23 cellular contexts compared by ENCODE assay signal in the genomic region with DNA sequence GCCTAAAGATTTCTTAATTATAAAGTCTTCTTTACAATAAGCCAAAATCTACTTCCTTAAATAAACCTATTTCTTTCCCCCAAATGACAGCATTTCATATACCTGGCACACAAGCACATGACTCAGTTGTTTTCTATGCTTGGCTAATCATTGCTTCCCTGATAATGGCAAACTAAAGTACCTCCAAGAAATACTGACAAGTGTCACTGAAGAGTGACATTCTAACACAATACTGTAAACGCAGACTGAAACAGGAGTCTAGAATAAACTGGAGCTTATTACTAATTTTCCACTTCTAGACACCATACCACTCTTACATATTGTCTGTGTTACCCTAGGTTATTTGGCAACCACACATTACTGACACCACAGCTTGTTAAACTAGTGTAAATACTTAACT. TPM values are rescaled to one million over a fixed set of nuclear protein-coding genes. Genes with fewer than 3 reads are reported as not detected.
DNase-seq lines count a peak whose midpoint lies in the region; ATAC-seq, FAIRE-seq and TF ChIP-seq lines count a peak whose summit lies in the region.
"Had no signal": no experiment of that assay in that cellular context is flagged by ENCODE, and none has a peak within 500 bp of the region (broad histone marks: within the 10 kb centered on the region; RNA-seq: fewer than 3 reads in every experiment).

No MANE protein-coding gene starts in this region.

- H3K36me3 ChIP-seq in lung (ENCODE audit: control insufficient read depth in 2 of 2, insufficient read depth in 2 of 2, low read length in 2 of 2) (peaks cover 18 to 25% of the 10 kb centered on the region in 2 donors), psoas muscle (ENCODE audit: insufficient read depth in 1 of 2, low read depth in 1 of 2) (peaks cover 14 to 100% of the 10 kb centered on the region in 2 donors), adrenal gland (replicated peaks in 1 of 2) (peaks cover 0 to 54% of the 10 kb centered on the region in 2 donors)
- H3K36me3 ChIP-seq: ovary had no signal

- FAIRE-seq in GM12892 (lab: Jason Lieb, UNC), result no peak

- whole genome bisulfite sequencing in lung, 2 donors, result 70 to 83% methylated on average over 1 of the region's 1 CpG
- 73 to 87% (median 85%) methylated on average over 1 of the region's 1 CpG for WGBS in psoas muscle, 3 donors
- 89 to 100% (median 95%) methylated on average over 1 of the region's 1 CpG for WGBS in adrenal gland, 4 donors

- no peak overlapping the region for H3K27ac ChIP-seq in CD4-positive, alpha-beta T cell (ENCODE audit: low read depth, low read length)
- H3K27ac ChIP-seq in lung (ENCODE audit: low read depth in 1 of 2, low read length in 1 of 2), result no peak overlapping the region
- H3K27ac ChIP-seq in psoas muscle, result no peak overlapping the region
- H3K27ac ChIP-seq in adrenal gland, result no peak overlapping the region
- H3K27ac ChIP-seq: 22Rv1, ovary had no signal

- H3K4me3 Mint-ChIP-seq in T-helper 1 cell treated with Interleukin-12 subunit alpha and Interleukin-12 subunit beta and Interleukin-4 antibody, amounts not matched to agents 30 μg/mL and 1 μg/mL, for 36 hours, result no peak overlapping the region
- H3K4me3 Mint-ChIP-seq in CD4-positive, alpha-beta T cell, result no peak overlapping the region
- no peak overlapping the region for H3K4me3 Mint-ChIP-seq in activated CD8-positive, alpha-beta T cell treated with anti-CD3 and anti-CD28 coated beads, Interleukin-2, amount 10 ng/mL, durations not matched to agents 7 days and 5 days
- H3K4me3 Mint-ChIP-seq: activated B cell treated with CpG ODN at 0.5 μM for 24 hours; activated naive CD8-positive, alpha-beta T cell treated with anti-CD3 and anti-CD28 coated beads, Interleukin-2, amount 10 ng/mL, durations not matched to agents 7 days and 5 days; CD8-positive, alpha-beta T cell; HFFc6; naive B cell had no signal

- no peaks in the 10 kb centered on the region for H3K27me3 ChIP-seq in CD4-positive, alpha-beta T cell (ENCODE audit: control insufficient read depth, insufficient read depth, low read length)
- H3K27me3 ChIP-seq in lung (ENCODE audit: control insufficient read depth, insufficient read depth) (no peaks in the 10 kb centered on the region), psoas muscle (ENCODE audit: insufficient read depth in 3 of 3, low read length in 2 of 3) (no peaks in the 10 kb centered on the region), adrenal gland (no peaks in the 10 kb centered on the region)
- H3K27me3 ChIP-seq: ovary, right atrium auricular region had no signal

- H3K27ac Mint-ChIP-seq in T-helper 1 cell treated with Interleukin-12 subunit alpha and Interleukin-12 subunit beta and Interleukin-4 antibody, amounts not matched to agents 30 μg/mL and 1 μg/mL, for 36 hours, result peak overlapping the region; percentile 26
- peak overlapping the region; percentile 41 for H3K27ac Mint-ChIP-seq in CD4-positive, alpha-beta T cell
- H3K27ac Mint-ChIP-seq in activated CD8-positive, alpha-beta T cell treated with anti-CD3 and anti-CD28 coated beads, Interleukin-2, amount 10 ng/mL, durations not matched to agents 7 days and 5 days, result peak overlapping the region; percentile 14
- H3K27ac Mint-ChIP-seq: activated B cell treated with CpG ODN at 0.5 μM for 24 hours; activated naive CD8-positive, alpha-beta T cell treated with anti-CD3 and anti-CD28 coated beads, Interleukin-2, amount 10 ng/mL, durations not matched to agents 7 days and 5 days; CD8-positive, alpha-beta T cell had no signal

- POLR2A ChIA-PET in CD4-positive, alpha-beta T cell (lab: Charles Lee), result interaction anchor here (1.2 kb wide), 1 partner anchor 11 kb away, joined by 3 read pairs; no protein-coding TSS in a partner anchor
- POLR2A ChIA-PET in activated CD8-positive, alpha-beta T cell treated with anti-CD3 and anti-CD28 coated beads, Interleukin-2, amount 10 ng/mL, durations not matched to agents 7 days and 5 days (lab: Charles Lee), result interaction anchor here (0.6 kb wide), 1 partner anchor 15 kb away, joined by 3 read pairs; no protein-coding TSS in a partner anchor

- intact Hi-C loops in CD4-positive, alpha-beta T cell (cut with DNase I, micrococcal nuclease), result loop anchor here in 1 of 2 experiments (10.0 kb wide), 1 partner anchor 46 kb away; no protein-coding TSS in a partner anchor
- intact Hi-C loops in psoas muscle (cut with DNase I) (no loop called here), adrenal gland (cut with DNase I) (no loop called here)

- peaks cover 36% of the 10 kb centered on the region for H3K4me1 Mint-ChIP-seq in T-helper 1 cell treated with Interleukin-12 subunit alpha and Interleukin-12 subunit beta and Interleukin-4 antibody, amounts not matched to agents 30 μg/mL and 1 μg/mL, for 36 hours (ENCODE audit: low read depth)
- peaks cover 77% of the 10 kb centered on the region for H3K4me1 Mint-ChIP-seq in CD4-positive, alpha-beta T cell (ENCODE audit: low read depth)
- peaks cover 45% of the 10 kb centered on the region for H3K4me1 Mint-ChIP-seq in activated CD8-positive, alpha-beta T cell treated with anti-CD3 and anti-CD28 coated beads, Interleukin-2, amount 10 ng/mL, durations not matched to agents 7 days and 5 days (ENCODE audit: low read depth)

- no peaks in the 10 kb centered on the region for H3K27me3 Mint-ChIP-seq in T-helper 1 cell treated with Interleukin-12 subunit alpha and Interleukin-12 subunit beta and Interleukin-4 antibody, amounts not matched to agents 30 μg/mL and 1 μg/mL, for 36 hours (ENCODE audit: low read depth)
- no peaks in the 10 kb centered on the region for H3K27me3 Mint-ChIP-seq in CD4-positive, alpha-beta T cell
- H3K27me3 Mint-ChIP-seq in activated CD8-positive, alpha-beta T cell treated with anti-CD3 and anti-CD28 coated beads, Interleukin-2, amount 10 ng/mL, durations not matched to agents 7 days and 5 days (ENCODE audit: low read depth), result no peaks in the 10 kb centered on the region
- H3K27me3 Mint-ChIP-seq: activated B cell treated with CpG ODN at 0.5 μM for 24 hours; activated naive CD8-positive, alpha-beta T cell treated with anti-CD3 and anti-CD28 coated beads, Interleukin-2, amount 10 ng/mL, durations not matched to agents 7 days and 5 days; naive B cell had no signal

- ATAC-seq in CD4-positive, alpha-beta T cell (ENCODE audit: poor library complexity), result no peak
- no peak for ATAC-seq in activated CD8-positive, alpha-beta T cell treated with anti-CD3 and anti-CD28 coated beads, Interleukin-2, amount 10 ng/mL, durations not matched to agents 7 days and 5 days
- ATAC-seq in lung (ENCODE audit: insufficient read depth, low FRiP score), result peak; percentile 11
- ATAC-seq in psoas muscle, result no peak
- ATAC-seq: CD8-positive, alpha-beta T cell; Right ventricle myocardium inferior had no signal

- TF ChIP-seq CTCF in CD4-positive, alpha-beta T cell (IDR thresholded peaks at IDR 0.05), result no peak
- TF ChIP-seq CTCF in lung (IDR thresholded peaks at IDR 0.05; ENCODE audit: control extremely low read depth, extremely low read depth) (no peak), psoas muscle (IDR thresholded peaks at IDR 0.05) (no peak), adrenal gland (IDR thresholded peaks at IDR 0.05) (no peak)

- TF ChIP-seq POLR2A in adrenal gland (IDR thresholded peaks at IDR 0.05) (no peak), GM12892 (IDR thresholded peaks at IDR 0.05; ENCODE audit: low read depth, low read length) (no peak)

- DNase-seq in T-helper 1 cell (no peak), lung (ENCODE audit: low spot score) (no peak), psoas muscle (no peak), adrenal gland (no peak), GM12892 (ENCODE audit: insufficient read length) (no peak)
- DNase-seq in CD4-positive, alpha-beta T cell, result no peak
- DNase-seq in activated CD8-positive, alpha-beta T cell treated with anti-CD3 and anti-CD28 coated beads, Interleukin-2, amount 10 ng/mL, durations not matched to agents 7 days and 5 days, result no peak
- DNase-seq: activated B cell treated with CpG ODN at 0.5 μM for 24 hours; activated naive CD8-positive, alpha-beta T cell treated with anti-CD3 and anti-CD28 coated beads, Interleukin-2, amount 10 ng/mL, durations not matched to agents 7 days and 5 days; CD8-positive, alpha-beta T cell; GDM1; HFFc6; KG1; mesendoderm; naive B cell; NCI-H1436 treated with DMSO at 0.1 percent for 48 hours; ovary; stimulated activated CD4-positive, alpha-beta T cell treated with anti-CD3 and anti-CD28 coated beads, Interleukin-4, amount 100 ng/mL, for 1 hour; stimulated activated naive CD4-positive, alpha-beta T cell had no signal

- CTCF ChIA-PET in CD4-positive, alpha-beta T cell (lab: Charles Lee), result no interaction called here
- CTCF ChIA-PET in activated CD8-positive, alpha-beta T cell treated with anti-CD3 and anti-CD28 coated beads, Interleukin-2, amount 10 ng/mL, durations not matched to agents 7 days and 5 days (lab: Charles Lee), result interaction anchor here (1.5 kb wide), 1 partner anchor 11 kb away, joined by 4 read pairs; no protein-coding TSS in a partner anchor

- peaks cover 49% of the 10 kb centered on the region for H3K36me3 Mint-ChIP-seq in T-helper 1 cell treated with Interleukin-12 subunit alpha and Interleukin-12 subunit beta and Interleukin-4 antibody, amounts not matched to agents 30 μg/mL and 1 μg/mL, for 36 hours (ENCODE audit: low read depth)
- peaks cover 95% of the 10 kb centered on the region for H3K36me3 Mint-ChIP-seq in CD4-positive, alpha-beta T cell (ENCODE audit: low read depth)
- H3K36me3 Mint-ChIP-seq in activated CD8-positive, alpha-beta T cell treated with anti-CD3 and anti-CD28 coated beads, Interleukin-2, amount 10 ng/mL, durations not matched to agents 7 days and 5 days (ENCODE audit: low read depth), result peaks cover 81% of the 10 kb centered on the region

- no peak overlapping the region for H3K4me3 ChIP-seq in lung
- no peak overlapping the region for H3K4me3 ChIP-seq in psoas muscle
- H3K4me3 ChIP-seq in adrenal gland, result no peak overlapping the region
- H3K4me3 ChIP-seq: ovary, right atrium auricular region had no signal

- no peaks in the 10 kb centered on the region for H3K9me3 Mint-ChIP-seq in T-helper 1 cell treated with Interleukin-12 subunit alpha and Interleukin-12 subunit beta and Interleukin-4 antibody, amounts not matched to agents 30 μg/mL and 1 μg/mL, for 36 hours
- no peaks in the 10 kb centered on the region for H3K9me3 Mint-ChIP-seq in CD4-positive, alpha-beta T cell
- H3K9me3 Mint-ChIP-seq in activated CD8-positive, alpha-beta T cell treated with anti-CD3 and anti-CD28 coated beads, Interleukin-2, amount 10 ng/mL, durations not matched to agents 7 days and 5 days (ENCODE audit: insufficient read depth), result no peaks in the 10 kb centered on the region
- H3K9me3 Mint-ChIP-seq: activated B cell treated with CpG ODN at 0.5 μM for 24 hours; activated naive CD8-positive, alpha-beta T cell treated with anti-CD3 and anti-CD28 coated beads, Interleukin-2, amount 10 ng/mL, durations not matched to agents 7 days and 5 days; CD8-positive, alpha-beta T cell; HFFc6; naive B cell had no signal

- H3K4me1 ChIP-seq in lung (ENCODE audit: control insufficient read depth in 2 of 2, insufficient read depth in 2 of 2, low read length in 2 of 2) (peaks cover 1 to 21% of the 10 kb centered on the region in 2 donors), psoas muscle (peaks cover 47% of the 10 kb centered on the region), adrenal gland (replicated peaks in 1 of 2) (peaks cover 4 to 22% of the 10 kb centered on the region in 2 donors)

- no peaks in the 10 kb centered on the region for H3K9me3 ChIP-seq in CD4-positive, alpha-beta T cell (ENCODE audit: control insufficient read depth, low read length)
- no peaks in the 10 kb centered on the region for H3K9me3 ChIP-seq in lung (ENCODE audit: control insufficient read depth in 2 of 2, insufficient read depth in 1 of 2, low read length in 1 of 2)
- no peaks in the 10 kb centered on the region for H3K9me3 ChIP-seq in psoas muscle
- H3K9me3 ChIP-seq in adrenal gland (replicated peaks in 1 of 3), result no peaks in the 10 kb centered on the region
- H3K9me3 ChIP-seq: ovary, right atrium auricular region had no signal

RNA-seq across cellular contexts. Expression of gene SYNCRIP, which starts 14.3 kb away (rescaled TPM):
- 10 to 100 TPM; 53.2 to 58.3 TPM for total RNA-seq in CD4-positive, alpha-beta T cell
- 100 to 1,000 TPM; 136 to 137 TPM for total RNA-seq in activated CD8-positive, alpha-beta T cell treated with anti-CD3 and anti-CD28 coated beads, Interleukin-2, amount 10 ng/mL, durations not matched to agents 7 days and 5 days
- total RNA-seq in lung, result 10 to 100 TPM; 72.6 to 84.5 TPM
- polyA plus RNA-seq in lung, result 10 to 100 TPM; 35.4 to 55.1 TPM
- 100 to 1,000 TPM in 2 of 4 donors, 10 to 100 TPM in 2; 59.1 to 122 (median 96.1) TPM for total RNA-seq in psoas muscle
- 10 to 100 TPM; 34.8 to 70.3 (median 59.5) TPM for polyA plus RNA-seq in psoas muscle
- total RNA-seq in adrenal gland, result 100 to 1,000 TPM in 1 of 8 donors, 10 to 100 TPM in 7; 28.2 to 103 (median 54.9) TPM
- polyA plus RNA-seq in adrenal gland, result 100 to 1,000 TPM in 1 of 3 donors, 10 to 100 TPM in 2; 21.9 to 173 (median 28.2) TPM
- polyA plus RNA-seq in GM12892 (2012; ENCODE audit: missing spikeins), result 95.0 TPM

RNA-seq across cellular contexts. Expression of gene SNX14, which starts 34.7 kb away (rescaled TPM):
- 10 to 100 TPM; 30.8 to 31.5 TPM for total RNA-seq in CD4-positive, alpha-beta T cell
- 10 to 100 TPM; 50.1 to 50.3 TPM for total RNA-seq in activated CD8-positive, alpha-beta T cell treated with anti-CD3 and anti-CD28 coated beads, Interleukin-2, amount 10 ng/mL, durations not matched to agents 7 days and 5 days
- total RNA-seq in lung (100 to 1,000 TPM in 1 of 2 donors, 10 to 100 TPM in 1; 68.6 to 171 TPM), psoas muscle (10 to 100 TPM; 13.4 to 17.5 (median 14.6) TPM), adrenal gland (100 to 1,000 TPM in 2 of 8 donors, 10 to 100 TPM in 6; 60.0 to 141 (median 78.2) TPM)
- polyA plus RNA-seq in lung (100 to 1,000 TPM in 1 of 2 donors, 10 to 100 TPM in 1; 45.9 to 114 TPM), psoas muscle (10 to 100 TPM; 22.7 to 29.9 (median 24.2) TPM), adrenal gland (100 to 1,000 TPM in 2 of 3 donors, 10 to 100 TPM in 1; 86.6 to 192 (median 105) TPM)
- polyA plus RNA-seq in GM12892 (2012; ENCODE audit: missing spikeins), result 70.1 TPM
